Comparison of ENCODE assay signal across 1 cellular context in genomic region chr2:61707984-61708852, GRCh38.
TF ChIP-seq lines count a peak whose summit lies in the region.

No MANE protein-coding gene starts in this region.

TF ChIP-seq in GM12878, 131 proteins besides CTCF, POLR2A, EP300 and RAD21 (continued from another document):
- TF ChIP-seq BCL3 (IDR thresholded peaks at IDR 0.05; ENCODE audit: borderline replicate concordance, insufficient read depth, low read depth, low read length, poor library complexity, severe bottlenecking) (no peak), MEF2B (IDR thresholded peaks at IDR 0.05; ENCODE audit: partially characterized antibody, poor library complexity, severe bottlenecking) (peak; percentile 75), NR2C2 (IDR thresholded peaks at IDR 0.05; ENCODE audit: borderline replicate concordance, control insufficient read depth, insufficient read length, low read depth) (no peak), MTA2 (IDR thresholded peaks at IDR 0.05; ENCODE audit: low read depth) (peak; percentile 77; the same call in 1 of the 2 replicates), STAT3 (IDR thresholded peaks at IDR 0.05; ENCODE audit: low read depth, low read length) (no peak), ZBTB11 (CRISPR knock-in tag; IDR thresholded peaks at IDR 0.05) (no peak), RBBP5 (conservative IDR thresholded peaks at IDR 0.05) (no peak; the same call in 1 of the 2 replicates), IRF4 (IDR thresholded peaks at IDR 0.05; ENCODE audit: low read depth, low read length) (peak; percentile 96), SIN3A (IDR thresholded peaks at IDR 0.05; ENCODE audit: low read depth, low read length) (no peak), ZNF384 (IDR thresholded peaks at IDR 0.05; ENCODE audit: borderline replicate concordance, low read depth, low read length) (no peak), ZBTB33 (IDR thresholded peaks at IDR 0.05) (no peak), PAX8 (IDR thresholded peaks at IDR 0.05) (peak; percentile 74; the same call in 1 of the 2 replicates), EZH2 (IDR thresholded peaks at IDR 0.05; ENCODE audit: borderline replicate concordance, control insufficient read depth, low read depth, low read length) (no peak), ZBTB40 (IDR thresholded peaks at IDR 0.05; ENCODE audit: borderline replicate concordance) (peak; percentile 70), MEF2A (IDR thresholded peaks at IDR 0.05; ENCODE audit: insufficient read depth, low read depth, low read length) (peak; percentile 90), CHD2 (IDR thresholded peaks at IDR 0.05; ENCODE audit: borderline replicate concordance, low read depth, low read length) (peak; percentile 57; the same call in 1 of the 2 replicates), RCOR1 (conservative IDR thresholded peaks at IDR 0.05; ENCODE audit: low read depth, low read length) (no peak), NR2F1 (conservative IDR thresholded peaks at IDR 0.05) (peak; percentile 56; the same call in 1 of the 2 replicates), NRF1 (conservative IDR thresholded peaks at IDR 0.05; ENCODE audit: low read depth, low read length) (no peak), ZNF622 (IDR thresholded peaks at IDR 0.05) (no peak), WRNIP1 (IDR thresholded peaks at IDR 0.05; ENCODE audit: borderline replicate concordance, low read depth, low read length) (no peak), FOS (IDR thresholded peaks at IDR 0.05; ENCODE audit: borderline replicate concordance, extremely low read depth, insufficient read length) (no peak), BRCA1 (IDR thresholded peaks at IDR 0.05; ENCODE audit: low read depth, low read length) (no peak), KDM1A (IDR thresholded peaks at IDR 0.05; ENCODE audit: borderline replicate concordance) (no peak), CUX1 (IDR thresholded peaks at IDR 0.05; ENCODE audit: insufficient replicate concordance, low read depth, low read length) (no peak), HDAC2 (IDR thresholded peaks at IDR 0.05) (no peak), CREB1 (IDR thresholded peaks at IDR 0.05; ENCODE audit: low read depth) (peak; percentile 44; the same call in 1 of the 2 replicates), USF1 (IDR thresholded peaks at IDR 0.05; ENCODE audit: borderline replicate concordance, extremely low read length, insufficient read depth, low read depth, low read length) (no peak), MAX (IDR thresholded peaks at IDR 0.05; ENCODE audit: low read depth, low read length) (no peak), HSF1 (IDR thresholded peaks at IDR 0.05; ENCODE audit: low read depth, low read length) (no peak), ATF7 (IDR thresholded peaks at IDR 0.05; ENCODE audit: low read depth) (peak; percentile 85), SMAD5 (IDR thresholded peaks at IDR 0.05; ENCODE audit: low read depth) (no peak), RFX5 (IDR thresholded peaks at IDR 0.05; ENCODE audit: low read depth, low read length) (no peak), IRF3 (IDR thresholded peaks at IDR 0.05) (no peak), TAF1 (IDR thresholded peaks at IDR 0.05; ENCODE audit: borderline replicate concordance, low read depth, low read length) (no peak), DPF2 (IDR thresholded peaks at IDR 0.05) (peak; percentile 80), IKZF2 (IDR thresholded peaks at IDR 0.05) (peak in 1 of 2 experiments; percentile 93), PBX3 (IDR thresholded peaks at IDR 0.05; ENCODE audit: insufficient replicate concordance, low read depth, low read length) (no peak)
